1 cellular context compared by ENCODE assay signal in genomic region chr11:124889692-124890091, GRCh38.
TF ChIP-seq lines count a peak whose summit lies in the region.

No MANE protein-coding gene starts in this region.

TF ChIP-seq in endothelial cell of umbilical vein, 7 proteins besides CTCF, POLR2A, EP300 and RAD21:
- peak; percentile 53 for TF ChIP-seq POLR2AphosphoS5 (IDR thresholded peaks at IDR 0.05; ENCODE audit: insufficient read depth, low read depth, low read length)
- TF ChIP-seq MAX (IDR thresholded peaks at IDR 0.05; ENCODE audit: insufficient read depth, insufficient read length) = no peak
